In genomic region chr10:95474228-95475002, GRCh38 we compare ENCODE assay signal across 9 cellular contexts.
DNase-seq lines count a peak whose midpoint lies in the region; ATAC-seq and TF ChIP-seq lines count a peak whose summit lies in the region.
"Had no signal": no experiment of that assay in that cellular context is flagged by ENCODE, and none has a peak within 500 bp of the region (broad histone marks: within the 10 kb centered on the region; RNA-seq: fewer than 3 reads in every experiment).

No MANE protein-coding gene starts in this region.

- H3K27ac ChIP-seq in psoas muscle = peak overlapping the region; percentile 96

- intact Hi-C loops in psoas muscle (cut with DNase I) = loop anchor here (5.0 kb wide), 2 partner anchors 38 to 88 kb away; partner anchors contain the start of gene SORBS1 (in 2 of the 2)

- peak; percentile 36 for DNase-seq in DMS153 treated with DMSO at 0.1 percent for 48 hours (lab: John Stamatoyannopoulos, UW; ENCODE audit: unreplicated experiment)
- peak; percentile 35 to 52 for DNase-seq in SHP77 (lab: John Stamatoyannopoulos, UW)
- peak; percentile 59 for DNase-seq in fibroblast of villous mesenchyme (ENCODE audit: low read depth)
- DNase-seq in psoas muscle = no peak
- DNase-seq in effector CD4-positive, alpha-beta T cell = no peak
- DNase-seq in glomerular visceral epithelial cell (ENCODE audit: extremely low spot score) = no peak
- DNase-seq: activated T-cell treated with anti-CD3 and anti-CD28 coated beads for 4 hours had no signal

- ATAC-seq in psoas muscle (peak; percentile 69 to 82 (median 74)), HG02571 (IDR thresholded peaks at IDR 0.05; ENCODE audit: unreplicated experiment) (no peak), HG03097 (IDR thresholded peaks at IDR 0.05; ENCODE audit: low FRiP score, unreplicated experiment) (no peak)

- TF ChIP-seq CTCF in fibroblast of villous mesenchyme (IDR thresholded peaks at IDR 0.05; ENCODE audit: insufficient read depth, low read depth, low read length) (no peak), psoas muscle (IDR thresholded peaks at IDR 0.05) (peak; percentile 38)

- no peaks in the 10 kb centered on the region for H3K9me3 ChIP-seq in psoas muscle

- no peaks in the 10 kb centered on the region for H3K36me3 ChIP-seq in psoas muscle (ENCODE audit: insufficient read depth in 1 of 2, low read depth in 1 of 2)

- H3K4me1 ChIP-seq in psoas muscle = peaks cover 91% of the 10 kb centered on the region

- H3K4me3 ChIP-seq in fibroblast of villous mesenchyme (ENCODE audit: low read depth, low read length) (no peak overlapping the region), psoas muscle (peak overlapping the region; percentile 12)

- WGBS in psoas muscle, 3 donors = 6 to 10% (median 10%) methylated on average over 7 of the region's 7 CpGs

- H3K27me3 ChIP-seq in psoas muscle (ENCODE audit: insufficient read depth in 3 of 3, low read length in 2 of 3) = no peaks in the 10 kb centered on the region

Comparison
In these comparisons a context has a peak if more than half of its experiments do, and no peak if none do; other contexts are left out.
1. DNase-seq: peak in DMS153 treated with DMSO at 0.1 percent for 48 hours (single experiment), SHP77 (2 of 2) and fibroblast of villous mesenchyme (single experiment); none in psoas muscle (0 of 2), effector CD4-positive, alpha-beta T cell (single experiment) and glomerular visceral epithelial cell (single experiment).
2. ATAC-seq: peak in psoas muscle (4 of 4); none in HG02571 (single experiment) and HG03097 (single experiment).